Comparison of ENCODE assay signal across 10 cellular contexts in the genomic region with DNA sequence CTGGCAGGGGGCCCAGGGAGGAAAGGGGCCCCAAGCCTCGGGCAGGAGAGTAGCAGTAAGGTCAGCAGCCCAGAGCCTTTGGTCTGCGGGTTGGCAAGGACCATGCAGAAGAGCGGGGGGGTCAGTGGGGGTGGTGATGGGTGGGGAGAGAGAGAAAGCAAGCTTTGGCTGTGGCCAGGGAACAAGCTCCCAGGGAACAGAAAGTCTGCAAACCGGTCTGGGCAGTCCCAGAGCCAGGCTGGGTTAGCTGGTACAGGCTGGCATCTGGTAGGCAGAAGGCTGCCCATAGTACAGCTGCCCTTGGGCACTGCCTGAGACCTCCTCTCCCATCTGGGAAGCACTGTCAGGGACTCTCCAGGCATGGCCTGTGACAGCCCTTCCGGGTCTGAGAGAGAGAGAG. TPM values are rescaled to one million over a fixed set of nuclear protein-coding genes. Genes with fewer than 3 reads are reported as not detected.
DNase-seq lines count a peak whose midpoint lies in the region; ATAC-seq, FAIRE-seq and TF ChIP-seq lines count a peak whose summit lies in the region.
"Had no signal": no experiment of that assay in that cellular context is flagged by ENCODE, and none has a peak within 500 bp of the region (broad histone marks: within the 10 kb centered on the region; RNA-seq: fewer than 3 reads in every experiment).

No MANE protein-coding gene starts in this region.

- H3K4me3 Mint-ChIP-seq in glutamatergic neuron (ENCODE audit: unreplicated experiment): no peak overlapping the region
- H3K4me3 Mint-ChIP-seq: T-cell had no signal

- H3K4me1 ChIP-seq in heart left ventricle: peaks cover 0 to 26% (median 4%) of the 10 kb centered on the region in 12 donors
- H3K4me1 ChIP-seq in pancreas: peaks cover 28 to 47% (median 29%) of the 10 kb centered on the region in 3 donors

- no peak for FAIRE-seq in pancreas (lab: Jason Lieb, UNC)

- H3K4me3 ChIP-seq in heart left ventricle: no peak overlapping the region
- H3K4me3 ChIP-seq in pancreas: no peak overlapping the region

- TF ChIP-seq CTCF in VCaP (conservative IDR thresholded peaks at IDR 0.05) (no peak), heart left ventricle (IDR thresholded peaks at IDR 0.05) (no peak), pancreas (IDR thresholded peaks at IDR 0.05) (no peak), glutamatergic neuron (IDR thresholded peaks at IDR 0.05; ENCODE audit: partially characterized antibody, unreplicated experiment) (no peak)

- no peaks in the 10 kb centered on the region for H3K9me3 Mint-ChIP-seq in glutamatergic neuron (ENCODE audit: unreplicated experiment)
- H3K9me3 Mint-ChIP-seq: T-cell had no signal

- TF ChIP-seq POLR2A in heart left ventricle (IDR thresholded peaks at IDR 0.05): no peak

- H3K27me3 Mint-ChIP-seq in glutamatergic neuron (ENCODE audit: unreplicated experiment): peaks cover 2% of the 10 kb centered on the region

- H3K27me3 ChIP-seq in heart left ventricle (peaks cover 0 to 9% (median 0%) of the 10 kb centered on the region in 9 donors), pancreas (no peaks in the 10 kb centered on the region)

- 28 to 40% (median 31%) methylated on average over 5 of the region's 5 CpGs for WGBS in heart left ventricle, 4 donors
- 12 to 17% methylated on average over 5 of the region's 5 CpGs for WGBS in pancreas, 2 donors

- ATAC-seq in heart left ventricle (peak; percentile 82 to 90 (median 86)), pancreas (peak; percentile 81 to 91 (median 88)), HG03571 (IDR thresholded peaks at IDR 0.05; ENCODE audit: unreplicated experiment) (no peak)
- ATAC-seq in stimulated activated naive CD8-positive, alpha-beta T cell treated with anti-CD3 and anti-CD28 coated beads, Interleukin-15, Interleukin-2, amounts not matched to agents 100 U/mL and 50 U/mL, for 24 hours: no peak
- ATAC-seq: T-cell had no signal

- DNase-seq in DMS53 treated with DMSO at 0.1 percent for 48 hours (lab: John Stamatoyannopoulos, UW; ENCODE audit: unreplicated experiment) (peak; percentile 75), heart left ventricle (peak in 4 of 5 donors; percentile 54 to 60 (median 56)), pancreas (peak; percentile 87 to 98 (median 96)), glutamatergic neuron (no peak), D341Med (ENCODE audit: low spot score) (no peak)
- DNase-seq in stimulated activated naive CD8-positive, alpha-beta T cell treated with anti-CD3 and anti-CD28 coated beads, Interleukin-15, Interleukin-2, amounts not matched to agents 100 U/mL and 50 U/mL, for 24 hours: no peak
- DNase-seq: dermis blood vessel endothelial cell, T-cell had no signal

- H3K9me3 ChIP-seq in heart left ventricle (no peaks in the 10 kb centered on the region), pancreas (no peaks in the 10 kb centered on the region)

- H3K36me3 ChIP-seq in heart left ventricle: no peaks in the 10 kb centered on the region
- H3K36me3 ChIP-seq in pancreas: no peaks in the 10 kb centered on the region

- H3K36me3 Mint-ChIP-seq in glutamatergic neuron (ENCODE audit: unreplicated experiment): no peaks in the 10 kb centered on the region
- H3K36me3 Mint-ChIP-seq: T-cell had no signal

- H3K27ac Mint-ChIP-seq in glutamatergic neuron (ENCODE audit: unreplicated experiment): no peak overlapping the region
- H3K27ac Mint-ChIP-seq: T-cell had no signal

- intact Hi-C loops in heart left ventricle (cut with DNase I): no loop called here
- intact Hi-C loops in pancreas (cut with DNase I): no loop called here

- H3K27ac ChIP-seq in VCaP: peak overlapping the region; percentile 91
- peak overlapping the region in 7 of 12 donors; percentile 8 to 61 (median 33) for H3K27ac ChIP-seq in heart left ventricle
- peak overlapping the region; percentile 68 to 93 (median 80) for H3K27ac ChIP-seq in pancreas

- H3K4me1 Mint-ChIP-seq in glutamatergic neuron (ENCODE audit: low read depth, unreplicated experiment): peaks cover 2% of the 10 kb centered on the region
- H3K4me1 Mint-ChIP-seq: T-cell had no signal

RNA-seq across cellular contexts. Expression of a gene that starts 10.5 kb away (rescaled TPM):
- total RNA-seq in heart left ventricle (10 to 100 TPM in 5 of 9 donors, 1 to 10 TPM in 4; 3.8 to 16.5 (median 10.1) TPM), pancreas (100 to 1,000 TPM in 1 of 6 donors, 10 to 100 TPM in 5; 78.5 to 122 (median 93.9) TPM), glutamatergic neuron (ENCODE audit: unreplicated experiment) (10.0 TPM)
- polyA plus RNA-seq in heart left ventricle (1 to 10 TPM in 1 of 2 donors, under 1 TPM in 1; 0.71 to 3.4 TPM), pancreas (10 to 100 TPM; 36.8 to 37.0 TPM)

Comparison
In these comparisons a context has a peak if more than half of its experiments do, and no peak if none do; other contexts are left out.
1. DNase-seq: peak in DMS53 treated with DMSO at 0.1 percent for 48 hours (single experiment), heart left ventricle (4 of 5) and pancreas (6 of 6); none in glutamatergic neuron (single experiment), stimulated activated naive CD8-positive, alpha-beta T cell treated with anti-CD3 and anti-CD28 coated beads, Interleukin-15, Interleukin-2, amounts not matched to agents 100 U/mL and 50 U/mL, for 24 hours (single experiment) and D341Med (single experiment).
2. H3K27ac ChIP-seq: peak in every context shown above with its lines; median percentile 91 in VCaP; 80 in pancreas; 33 in heart left ventricle.
3. ATAC-seq: peak in heart left ventricle (4 of 4) and pancreas (4 of 4); none in HG03571 (single experiment) and stimulated activated naive CD8-positive, alpha-beta T cell treated with anti-CD3 and anti-CD28 coated beads, Interleukin-15, Interleukin-2, amounts not matched to agents 100 U/mL and 50 U/mL, for 24 hours (single experiment).